ENCODE assay signal across 7 cellular contexts in the genomic region with DNA sequence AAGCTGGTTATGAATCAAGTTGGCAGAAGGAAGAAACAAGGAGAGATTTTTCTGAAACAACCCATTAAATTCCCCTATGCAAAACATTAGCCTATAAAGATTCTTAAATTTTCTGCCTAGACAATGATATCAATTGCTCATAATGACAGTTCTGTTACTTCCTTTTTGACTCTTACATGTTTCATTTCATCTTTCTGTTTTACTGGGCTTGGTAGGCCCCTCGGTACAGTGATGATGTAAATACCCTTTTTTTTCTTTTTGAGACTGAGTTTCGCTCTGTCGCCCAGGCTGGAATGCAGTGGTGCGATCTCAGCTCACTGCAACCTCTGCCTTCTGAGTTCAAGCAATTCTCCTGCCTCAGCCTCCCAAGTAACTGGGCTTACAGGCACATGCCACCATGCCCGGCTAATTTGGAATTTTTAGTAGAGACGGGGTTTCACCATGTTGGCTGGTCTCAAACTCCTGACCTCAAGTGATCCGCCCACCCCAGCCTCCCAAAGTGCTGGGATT.
DNase-seq lines count a peak whose midpoint lies in the region; ATAC-seq lines count a peak whose summit lies in the region.
"Not testable (repeated sequence)": the region's sequence is repeated elsewhere in the genome, so short reads cannot be mapped to it uniquely, and the experiment has no call there.

No MANE protein-coding gene starts in this region.

- POLR2A ChIA-PET in activated CD4-positive, alpha-beta memory T cell treated with anti-CD3 and anti-CD28 coated beads for 36 hours (lab: Charles Lee), result interaction anchor here (1.0 kb wide), 1 partner anchor 432 kb away, joined by 3 read pairs; no protein-coding TSS in a partner anchor

- peak overlapping the region; percentile 20 for H3K4me3 Mint-ChIP-seq in activated CD4-positive, alpha-beta memory T cell treated with anti-CD3 and anti-CD28 coated beads for 36 hours
- peak overlapping the region in 2 of 8 donors; percentile 41 to 69 for H3K4me3 Mint-ChIP-seq in naive B cell

- H3K9me3 Mint-ChIP-seq in activated CD4-positive, alpha-beta memory T cell treated with anti-CD3 and anti-CD28 coated beads for 36 hours; naive B cell: not testable (repeated sequence)

- not testable (repeated sequence) for H3K36me3 Mint-ChIP-seq in activated CD4-positive, alpha-beta memory T cell treated with anti-CD3 and anti-CD28 coated beads for 36 hours; naive B cell

- peak; percentile 69 for DNase-seq in activated CD4-positive, alpha-beta memory T cell treated with anti-CD3 and anti-CD28 coated beads for 36 hours
- peak; percentile 41 for DNase-seq in naive B cell

- ATAC-seq in GM18511 (IDR thresholded peaks at IDR 0.05; ENCODE audit: unreplicated experiment) (peak; percentile 98), GM19438 (IDR thresholded peaks at IDR 0.05; ENCODE audit: low read depth, unreplicated experiment) (peak; percentile 98), HG02571 (IDR thresholded peaks at IDR 0.05; ENCODE audit: unreplicated experiment) (peak; percentile 97), HG03066 (IDR thresholded peaks at IDR 0.05; ENCODE audit: low read depth, unreplicated experiment) (peak; percentile 96), HG03571 (IDR thresholded peaks at IDR 0.05; ENCODE audit: unreplicated experiment) (peak; percentile 98), naive B cell (ENCODE audit: low read depth in 2 of 2) (peak; percentile 92 to 93)

- peaks cover 13% of the 10 kb centered on the region for H3K27me3 Mint-ChIP-seq in activated CD4-positive, alpha-beta memory T cell treated with anti-CD3 and anti-CD28 coated beads for 36 hours
- not testable (repeated sequence) for H3K27me3 Mint-ChIP-seq in naive B cell

- CTCF ChIA-PET in activated CD4-positive, alpha-beta memory T cell treated with anti-CD3 and anti-CD28 coated beads for 36 hours (lab: Charles Lee), result not testable (repeated sequence)

- peaks cover 24% of the 10 kb centered on the region for H3K4me1 Mint-ChIP-seq in activated CD4-positive, alpha-beta memory T cell treated with anti-CD3 and anti-CD28 coated beads for 36 hours (ENCODE audit: low read depth)
- H3K4me1 Mint-ChIP-seq in naive B cell, result peaks cover 3 to 16% (median 16%) of the 10 kb centered on the region in 3 donors

- intact Hi-C loops in activated CD4-positive, alpha-beta memory T cell treated with anti-CD3 and anti-CD28 coated beads for 36 hours (cut with micrococcal nuclease), result loop anchor here (1.0 to 5.0 kb wide), 15 partner anchors 20 to 585 kb away; a partner anchor contains a TSS

- H3K27ac Mint-ChIP-seq in activated CD4-positive, alpha-beta memory T cell treated with anti-CD3 and anti-CD28 coated beads for 36 hours, result peak overlapping the region; percentile 76
- H3K27ac Mint-ChIP-seq in naive B cell, result peak overlapping the region in 4 of 6 donors; percentile 18 to 89 (median 48)

Comparison
In these comparisons a context has a peak if more than half of its experiments do, and no peak if none do; other contexts are left out.
1. Peak in every context shown above with its lines: DNase-seq and ATAC-seq.